Comparison of ENCODE assay signal across 22 cellular contexts in genomic region chr18:48116873-48117630, GRCh38.
"Had no signal": no experiment of that assay in that cellular context is flagged by ENCODE, and none has a peak within 500 bp of the region (broad histone marks: within the 10 kb centered on the region; RNA-seq: fewer than 3 reads in every experiment).

No MANE protein-coding gene starts in this region.

- H3K27me3 ChIP-seq: MG63, SJCRH30 had no signal

- H3K27ac ChIP-seq: SJCRH30 had no signal

- H3K4me1 ChIP-seq: SJCRH30 had no signal

- ATAC-seq: Panc1, PC-3, Right ventricle myocardium inferior, SK-N-SH treated with all-trans-retinoic acid at 6 μM for 48 hours had no signal

- H3K9me3 ChIP-seq: MG63, SJCRH30 had no signal

- H3K4me3 ChIP-seq: MG63, SJCRH30 had no signal

- DNase-seq: KBM-7; MG63; NCI-H1092; NCI-H1105 treated with DMSO at 0.1 percent for 48 hours; NCI-H1417 treated with DMSO at 0.1 percent for 48 hours; NCI-H146; NCI-H1694 treated with DMSO at 0.1 percent for 48 hours; NCI-H1930; NCI-H2081; NCI-H2171; NCI-H226; NCI-H446 treated with DMSO at 0.1 percent for 48 hours; NCI-H510A treated with DMSO at 0.1 percent for 48 hours; NCI-H526; NCI-H774; NK-92 treated with Interleukin-12 subunit alpha and Interleukin-12 subunit beta, amount 100 ng/mL, for 24 hours; PC-3; SHP77 treated with DMSO at 0.1 percent for 48 hours; SJCRH30 had no signal

- H3K36me3 ChIP-seq: MG63, SJCRH30 had no signal
